In genomic region chr19:40342644-40343311, GRCh38 we compare ENCODE assay signal across 1 cellular context.
TF ChIP-seq lines count a peak whose summit lies in the region.

No MANE protein-coding gene starts in this region.

TF ChIP-seq in A549, 52 proteins besides CTCF, POLR2A, EP300 and RAD21 (continued from another document):
- no peak for TF ChIP-seq ELK1 (IDR thresholded peaks at IDR 0.05; ENCODE audit: low read depth, low read length)
- TF ChIP-seq HOXB5 (CRISPR knock-in tag; IDR thresholded peaks at IDR 0.05): no peak
- no peak for TF ChIP-seq TFCP2L1 (CRISPR knock-in tag; IDR thresholded peaks at IDR 0.05)
- TF ChIP-seq BHLHE40 (IDR thresholded peaks at IDR 0.05; ENCODE audit: low read depth, low read length): no peak
- TF ChIP-seq RCOR1 (IDR thresholded peaks at IDR 0.05; ENCODE audit: low read depth, low read length): no peak
- no peak for TF ChIP-seq ESRRA (IDR thresholded peaks at IDR 0.05; ENCODE audit: borderline replicate concordance, low read length)
- no peak for TF ChIP-seq FOSL2 (IDR thresholded peaks at IDR 0.05)
- no peak for TF ChIP-seq FOSL2 (CRISPR knock-in tag; IDR thresholded peaks at IDR 0.05)
- TF ChIP-seq PBX3 (IDR thresholded peaks at IDR 0.05): no peak
- TF ChIP-seq MAFK (IDR thresholded peaks at IDR 0.05; ENCODE audit: partially characterized antibody): no peak
- TF ChIP-seq REST (IDR thresholded peaks at IDR 0.05): no peak
